ENCODE assay signal across 18 cellular contexts in the genomic region with DNA sequence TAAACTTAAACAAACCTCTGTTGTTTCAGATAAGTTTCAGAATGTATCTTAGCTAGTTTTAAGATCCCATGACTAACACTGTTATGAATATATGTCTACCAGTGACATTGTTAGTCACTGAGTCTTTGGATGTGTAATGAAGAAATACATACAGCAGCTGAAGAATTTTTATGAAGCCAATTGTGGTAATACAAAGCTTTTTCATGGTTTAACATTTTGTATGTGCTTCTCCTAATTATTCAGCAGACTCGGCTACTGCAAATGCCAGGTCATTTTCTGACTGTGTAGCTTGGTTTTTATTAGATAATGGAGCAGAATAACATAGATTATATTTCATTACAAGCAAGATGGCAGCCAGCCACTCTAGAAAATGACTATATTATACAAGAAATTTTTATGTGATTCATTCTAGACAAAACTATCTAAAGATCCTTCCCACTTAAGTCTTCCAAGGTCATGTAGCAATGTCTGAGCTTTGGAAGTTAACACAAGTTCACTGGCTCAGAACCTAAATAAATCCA.
DNase-seq lines count a peak whose midpoint lies in the region; ATAC-seq, FAIRE-seq and TF ChIP-seq lines count a peak whose summit lies in the region.
"Had no signal": no experiment of that assay in that cellular context is flagged by ENCODE, and none has a peak within 500 bp of the region (broad histone marks: within the 10 kb centered on the region; RNA-seq: fewer than 3 reads in every experiment).

No MANE protein-coding gene starts in this region.

- no peaks in the 10 kb centered on the region for H4K20me1 ChIP-seq in SK-N-SH (ENCODE audit: insufficient read depth)

- no peak for FAIRE-seq in urothelium cell line (lab: Jason Lieb, UNC)

- no peak for ATAC-seq in GM21786 (IDR thresholded peaks at IDR 0.05; ENCODE audit: unreplicated experiment)
- ATAC-seq: heart left ventricle had no signal

- TF ChIP-seq CTCF in SK-N-SH (IDR thresholded peaks at IDR 0.05) (no peak), stomach (IDR thresholded peaks at IDR 0.05) (no peak)

- H3K9me2 ChIP-seq in SK-N-SH, result no peaks in the 10 kb centered on the region

- H3K79me2 ChIP-seq in SK-N-SH (ENCODE audit: insufficient read depth), result no peaks in the 10 kb centered on the region

- POLR2A ChIA-PET in SK-N-SH (lab: Yijun Ruan, JAX), result no interaction called here

- H3K36me3 ChIP-seq in SK-N-SH (replicated peaks in 1 of 2; ENCODE audit: control insufficient read depth in 1 of 2, insufficient read depth in 2 of 2, low read length in 1 of 2) (no peaks in the 10 kb centered on the region), stomach (no peaks in the 10 kb centered on the region)
- H3K36me3 ChIP-seq: heart left ventricle, neutrophil had no signal

- H3K4me3 ChIP-seq in SK-N-SH (ENCODE audit: low read depth in 2 of 2, low read length in 1 of 2) (no peak overlapping the region), stomach (no peak overlapping the region)
- H3K4me3 ChIP-seq: heart left ventricle had no signal

- 21% methylated on average over 1 of the region's 1 CpG for WGBS in SK-N-SH (ENCODE audit: low lambda C conversion rate)
- WGBS in stomach, 5 donors, result 58 to 88% (median 82%) methylated on average over 1 of the region's 1 CpG

- intact Hi-C loops in stomach (cut with DNase I; ENCODE audit: low total_unique reads), result no loop called here

- peak overlapping the region; percentile 85 to 89; a peak in 3 of 4 replicates for H3K27ac ChIP-seq in SK-N-SH (ENCODE audit: low read depth in 2 of 2, low read length in 1 of 2)
- no peak overlapping the region for H3K27ac ChIP-seq in stomach
- H3K27ac ChIP-seq: heart left ventricle, neutrophil had no signal

- peak; percentile 80 for DNase-seq in A172 (ENCODE audit: low spot score)
- peak; percentile 77 for DNase-seq in GM04503 (ENCODE audit: low read depth)
- no peak for DNase-seq in SK-N-SH
- DNase-seq in fibroblast of peridontal ligament (ENCODE audit: extremely low read depth), result peak; percentile 98
- DNase-seq in urothelium cell line (ENCODE audit: low spot score), result no peak
- no peak for DNase-seq in stomach
- DNase-seq in activated T-cell treated with anti-CD3 and anti-CD28 coated beads, Interleukin-2, amount 50 U/mL, for 1 hour, result no peak
- DNase-seq: activated CD4-positive, alpha-beta T cell treated with anti-CD3 and anti-CD28 coated beads, Interleukin-2, amount 10 ng/mL, durations not matched to agents 7 days and 5 days; activated naive CD4-positive, alpha-beta T cell treated with anti-CD3 and anti-CD28 coated beads for 36 hours; C1 segment of cervical spinal cord; GF-D8; heart left ventricle; NCI-H146; NCI-H526; stimulated activated CD4-positive, alpha-beta T cell treated with anti-CD3 and anti-CD28 coated beads, Interleukin-15, amount 100 ng/mL, for 24 hours; stimulated activated CD8-positive, alpha-beta memory T cell treated with anti-CD3 and anti-CD28 coated beads, Interleukin-4, amount 100 ng/mL, for 48 hours had no signal

- no peak for TF ChIP-seq POLR2A in stomach (IDR thresholded peaks at IDR 0.05)

- TF ChIP-seq RAD21 in SK-N-SH (IDR thresholded peaks at IDR 0.05; ENCODE audit: low read length), result no peak

- H2AFZ ChIP-seq in SK-N-SH (ENCODE audit: low read depth), result peak overlapping the region; percentile 23; the same call in 1 of the 2 replicates

- H3K9ac ChIP-seq in SK-N-SH, result peak overlapping the region; percentile 30; the same call in 1 of the 2 replicates

- H3K4me2 ChIP-seq in SK-N-SH, result 0 out of 2 replicates have a peak overlapping the region, but pooled peaks have one; percentile 8

- H3K4me1 ChIP-seq in SK-N-SH (ENCODE audit: control insufficient read depth in 1 of 2, insufficient read depth in 2 of 2, low read depth in 1 of 2, low read length in 1 of 2), result peaks cover 0 to 21% of the 10 kb centered on the region in 2 experiments; a peak in 3 of 4 replicates
- H3K4me1 ChIP-seq in stomach, result peaks cover 0 to 13% (median 6%) of the 10 kb centered on the region in 4 donors

- H3K9me3 ChIP-seq in SK-N-SH (no peaks in the 10 kb centered on the region), stomach (no peaks in the 10 kb centered on the region)
- H3K9me3 ChIP-seq: neutrophil had no signal

- no peaks in the 10 kb centered on the region for H3K27me3 ChIP-seq in SK-N-SH (ENCODE audit: insufficient read depth)
- no peaks in the 10 kb centered on the region for H3K27me3 ChIP-seq in stomach
- H3K27me3 ChIP-seq: heart left ventricle, neutrophil had no signal

- CTCF ChIA-PET in SK-N-SH (lab: Yijun Ruan, JAX), result interaction anchor here (0.9 kb wide), 1 partner anchor 24 kb away, joined by 3 read pairs; no protein-coding TSS in a partner anchor

- H3F3A ChIP-seq in SK-N-SH (replicated peaks; ENCODE audit: insufficient read depth), result peaks cover 41% of the 10 kb centered on the region

- TF ChIP-seq EP300 in SK-N-SH (IDR thresholded peaks at IDR 0.05; ENCODE audit: borderline replicate concordance in 1 of 2, low read depth in 1 of 2, low read length in 1 of 2) (0 out of 4 replicates have a peak, but pooled peaks of 1 of the 2 experiments have one; percentile 45), stomach (IDR thresholded peaks at IDR 0.05) (no peak)

TF ChIP-seq in SK-N-SH, 30 proteins besides CTCF, POLR2A, EP300 and RAD21:
- no peak for TF ChIP-seq NFIC (IDR thresholded peaks at IDR 0.05; ENCODE audit: borderline replicate concordance)
- peak; percentile 58; the same call in 1 of the 2 replicates for TF ChIP-seq YY1 (IDR thresholded peaks at IDR 0.05; ENCODE audit: low read depth)
- TF ChIP-seq, protein P1, sequence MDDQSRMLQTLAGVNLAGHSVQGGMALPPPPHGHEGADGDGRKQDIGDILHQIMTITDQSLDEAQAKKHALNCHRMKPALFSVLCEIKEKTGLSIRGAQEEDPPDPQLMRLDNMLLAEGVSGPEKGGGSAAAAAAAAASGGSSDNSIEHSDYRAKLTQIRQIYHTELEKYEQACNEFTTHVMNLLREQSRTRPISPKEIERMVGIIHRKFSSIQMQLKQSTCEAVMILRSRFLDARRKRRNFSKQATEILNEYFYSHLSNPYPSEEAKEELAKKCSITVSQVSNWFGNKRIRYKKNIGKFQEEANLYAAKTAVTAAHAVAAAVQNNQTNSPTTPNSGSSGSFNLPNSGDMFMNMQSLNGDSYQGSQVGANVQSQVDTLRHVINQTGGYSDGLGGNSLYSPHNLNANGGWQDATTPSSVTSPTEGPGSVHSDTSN (IDR thresholded peaks at IDR 0.05), result peak; percentile 15; the same call in 1 of the 2 replicates
- TF ChIP-seq FOXM1 (IDR thresholded peaks at IDR 0.05; ENCODE audit: low read depth), result no peak
- TF ChIP-seq JUND (IDR thresholded peaks at IDR 0.05), result peak; percentile 27; the same call in 1 of the 2 replicates
- peak; percentile 16; the same call in 1 of the 2 replicates for TF ChIP-seq TEAD4 (IDR thresholded peaks at IDR 0.05; ENCODE audit: borderline replicate concordance, insufficient read depth)
TF ChIP-seq in SK-N-SH: peak in this region for 4.

Comparison
In these comparisons a context has a peak if more than half of its experiments do, and no peak if none do; other contexts are left out.
1. DNase-seq: peak in A172 (single experiment), GM04503 (single experiment) and fibroblast of peridontal ligament (single experiment); none in SK-N-SH (single experiment), urothelium cell line (single experiment), stomach (single experiment) and activated T-cell treated with anti-CD3 and anti-CD28 coated beads, Interleukin-2, amount 50 U/mL, for 1 hour (single experiment).
2. H3K27ac ChIP-seq: peak in SK-N-SH (2 of 2); none in stomach (0 of 5).